ENCODE assay signal across 24 cellular contexts in genomic region chr19:7006305-7006704, GRCh38. TPM values are rescaled to one million over a fixed set of nuclear protein-coding genes. Genes with fewer than 3 reads are reported as not detected.
DNase-seq lines count a peak whose midpoint lies in the region; ATAC-seq and TF ChIP-seq lines count a peak whose summit lies in the region.
"Had no signal": no experiment of that assay in that cellular context is flagged by ENCODE, and none has a peak within 500 bp of the region (broad histone marks: within the 10 kb centered on the region; RNA-seq: fewer than 3 reads in every experiment).

No MANE protein-coding gene starts in this region.

- H3K4me1 ChIP-seq in OCI-LY7 (ENCODE audit: insufficient read depth, low read length, poor library complexity, severe bottlenecking) = no peaks in the 10 kb centered on the region
- no peaks in the 10 kb centered on the region for H3K4me1 ChIP-seq in neuronal stem cell (ENCODE audit: control insufficient read depth in 2 of 2, insufficient read depth in 1 of 2, low read depth in 1 of 2, low read length in 2 of 2)
- no peaks in the 10 kb centered on the region for H3K4me1 ChIP-seq in endodermal cell (ENCODE audit: control insufficient read depth, insufficient read depth, low read length)
- H3K4me1 ChIP-seq: HAP-1, Peyer's patch, SJSA1 had no signal

- H3K27ac ChIP-seq in OCI-LY7 (ENCODE audit: low read depth, low read length, poor library complexity, severe bottlenecking) (no peak overlapping the region), neuronal stem cell (replicated peaks; ENCODE audit: low read length) (no peak overlapping the region), endodermal cell (ENCODE audit: low read depth, low read length) (no peak overlapping the region)
- H3K27ac ChIP-seq: Peyer's patch, SJSA1 had no signal

- no peaks in the 10 kb centered on the region for H3K79me2 ChIP-seq in OCI-LY7 (ENCODE audit: insufficient read depth, low read depth, low read length)

- no peak overlapping the region for H2BK12ac ChIP-seq in neuronal stem cell (ENCODE audit: low read length)

- no CpG with 5 or more reads among the region's 6 CpGs for WGBS in neuronal stem cell (ENCODE audit: extremely low coverage in 2 of 2, insufficient read length in 2 of 2, insufficient replicate concordance in 1 of 2), 2 donors
- 62 to 63% methylated on average over 6 of the region's 6 CpGs for WGBS in endodermal cell (ENCODE audit: insufficient coverage in 1 of 2, insufficient read length in 1 of 2), 2 experiments

- H3K27me3 Mint-ChIP-seq in activated CD4-positive, alpha-beta memory T cell treated with anti-CD3 and anti-CD28 coated beads for 36 hours = no peaks in the 10 kb centered on the region
- no peaks in the 10 kb centered on the region for H3K27me3 Mint-ChIP-seq in activated CD4-positive, alpha-beta memory T cell treated with anti-CD3 and anti-CD28 coated beads, Interleukin-2, amount 10 ng/mL, durations not matched to agents 7 days and 5 days
- no peaks in the 10 kb centered on the region for H3K27me3 Mint-ChIP-seq in endodermal cell (ENCODE audit: insufficient read depth)

- H3K4me3 ChIP-seq in OCI-LY7 (ENCODE audit: low read depth, low read length, poor library complexity, severe bottlenecking) (no peak overlapping the region), neuronal stem cell (ENCODE audit: low read length in 2 of 2) (no peak overlapping the region), endodermal cell (ENCODE audit: low read length) (no peak overlapping the region)
- H3K4me3 ChIP-seq: GM23338, HAP-1, Peyer's patch, SJSA1 had no signal

- CTCF ChIA-PET in activated CD4-positive, alpha-beta memory T cell treated with anti-CD3 and anti-CD28 coated beads for 36 hours (lab: Charles Lee) = no interaction called here
- CTCF ChIA-PET in activated CD4-positive, alpha-beta memory T cell treated with anti-CD3 and anti-CD28 coated beads, Interleukin-2, amount 10 ng/mL, durations not matched to agents 7 days and 5 days (lab: Charles Lee) = no interaction called here
- CTCF ChIA-PET in OCI-LY7 (lab: Charles Lee; ENCODE audit: unreplicated experiment) = no interaction called here

- no peak overlapping the region for H2AK5ac ChIP-seq in neuronal stem cell (ENCODE audit: low read depth, low read length)

- no peak overlapping the region for H4K91ac ChIP-seq in neuronal stem cell (ENCODE audit: low read depth, low read length, poor library complexity)

- no peaks in the 10 kb centered on the region for H3K9me3 ChIP-seq in OCI-LY7 (ENCODE audit: low read length)
- H3K9me3 ChIP-seq in neuronal stem cell (replicated peaks in 1 of 2; ENCODE audit: control insufficient read depth in 2 of 2, insufficient read depth in 1 of 2, low read depth in 1 of 2, low read length in 2 of 2) = peaks cover 0 to 12% of the 10 kb centered on the region in 2 donors
- peaks cover 32% of the 10 kb centered on the region for H3K9me3 ChIP-seq in endodermal cell (ENCODE audit: control insufficient read depth, low read length)
- H3K9me3 ChIP-seq: HAP-1, Peyer's patch, SJSA1 had no signal

- no peak for TF ChIP-seq CTCF in OCI-LY7 (conservative IDR thresholded peaks at IDR 0.05; ENCODE audit: low read length)
- no peak for TF ChIP-seq CTCF in endodermal cell (conservative IDR thresholded peaks at IDR 0.05)

- no peaks in the 10 kb centered on the region for H3K9me3 Mint-ChIP-seq in activated CD4-positive, alpha-beta memory T cell treated with anti-CD3 and anti-CD28 coated beads for 36 hours
- peaks cover 7% of the 10 kb centered on the region for H3K9me3 Mint-ChIP-seq in activated CD4-positive, alpha-beta memory T cell treated with anti-CD3 and anti-CD28 coated beads, Interleukin-2, amount 10 ng/mL, durations not matched to agents 7 days and 5 days
- peaks cover 80% of the 10 kb centered on the region for H3K9me3 Mint-ChIP-seq in endodermal cell
- H3K9me3 Mint-ChIP-seq: IgD-negative memory B cell had no signal

- H3K4me3 Mint-ChIP-seq in activated CD4-positive, alpha-beta memory T cell treated with anti-CD3 and anti-CD28 coated beads for 36 hours = no peak overlapping the region
- H3K4me3 Mint-ChIP-seq in activated CD4-positive, alpha-beta memory T cell treated with anti-CD3 and anti-CD28 coated beads, Interleukin-2, amount 10 ng/mL, durations not matched to agents 7 days and 5 days = no peak overlapping the region
- H3K4me3 Mint-ChIP-seq in endodermal cell = no peak overlapping the region
- H3K4me3 Mint-ChIP-seq: CD4-positive, CD25-positive, alpha-beta regulatory T cell; GM23338; IgD-negative memory B cell had no signal

- H3K9ac ChIP-seq in neuronal stem cell (ENCODE audit: low read depth, low read length, poor library complexity) = no peak overlapping the region
- H3K9ac ChIP-seq in endodermal cell (ENCODE audit: extremely low read depth, low read length, poor library complexity, severe bottlenecking) = no peak overlapping the region

- TF ChIP-seq RAD21 in Ishikawa (IDR thresholded peaks at IDR 0.05; ENCODE audit: low read depth) = no peak

- H3K36me3 ChIP-seq in OCI-LY7 (ENCODE audit: insufficient read depth, low read length) (no peaks in the 10 kb centered on the region), neuronal stem cell (replicated peaks in 1 of 2; ENCODE audit: control insufficient read depth in 2 of 2, insufficient read depth in 2 of 2, low read length in 2 of 2) (no peaks in the 10 kb centered on the region), endodermal cell (ENCODE audit: control insufficient read depth, insufficient read depth, low read length) (no peaks in the 10 kb centered on the region)
- H3K36me3 ChIP-seq: HAP-1, Peyer's patch, SJSA1 had no signal

- no peak for DNase-seq in activated CD4-positive, alpha-beta memory T cell treated with anti-CD3 and anti-CD28 coated beads for 36 hours
- DNase-seq in activated CD4-positive, alpha-beta memory T cell treated with anti-CD3 and anti-CD28 coated beads, Interleukin-2, amount 10 ng/mL, durations not matched to agents 7 days and 5 days = no peak
- DNase-seq in OCI-LY7 (ENCODE audit: low spot score) (peak; percentile 6), neuronal stem cell (ENCODE audit: low spot score) (no peak), endodermal cell (no peak)
- DNase-seq: CD4-positive, CD25-positive, alpha-beta regulatory T cell; DND-41; NCI-H1092 treated with DMSO at 0.1 percent for 48 hours; NCI-H146; NCI-H2029; NCI-H446 treated with DMSO at 0.1 percent for 48 hours; NCI-H526 treated with DMSO at 0.1 percent for 48 hours; Peyer's patch had no signal

- POLR2A ChIA-PET in activated CD4-positive, alpha-beta memory T cell treated with anti-CD3 and anti-CD28 coated beads for 36 hours (lab: Charles Lee) = no interaction called here
- POLR2A ChIA-PET in activated CD4-positive, alpha-beta memory T cell treated with anti-CD3 and anti-CD28 coated beads, Interleukin-2, amount 10 ng/mL, durations not matched to agents 7 days and 5 days (lab: Charles Lee) = no interaction called here
- POLR2A ChIA-PET in OCI-LY7 (lab: Charles Lee) = no interaction called here

- H3K14ac ChIP-seq in neuronal stem cell (ENCODE audit: low read length) = no peak overlapping the region

- intact Hi-C loops in activated CD4-positive, alpha-beta memory T cell treated with anti-CD3 and anti-CD28 coated beads for 36 hours (cut with micrococcal nuclease) = loop anchor here (10.0 kb wide), 1 partner anchor 62 kb away; no protein-coding TSS in a partner anchor
- intact Hi-C loops in OCI-LY7 (cut with micrococcal nuclease; ENCODE audit: unreplicated experiment) = no loop called here

- peaks cover 0 to 3% (median 0%) of the 10 kb centered on the region in 3 experiments for H3K27me3 ChIP-seq in neuronal stem cell (ENCODE audit: control insufficient read depth in 3 of 3, insufficient read depth in 3 of 3, low read depth in 1 of 3, low read length in 3 of 3)
- H3K27me3 ChIP-seq in endodermal cell (ENCODE audit: control insufficient read depth, insufficient read depth, low read length, poor library complexity, severe bottlenecking) = no peaks in the 10 kb centered on the region
- H3K27me3 ChIP-seq: Peyer's patch, SJSA1 had no signal

- no peak for ATAC-seq in HG03039 (IDR thresholded peaks at IDR 0.05; ENCODE audit: unreplicated experiment)
- ATAC-seq: GM23338, Right ventricle myocardium inferior had no signal

- no peak overlapping the region for H3K4ac ChIP-seq in neuronal stem cell (ENCODE audit: low read length)

- no peaks in the 10 kb centered on the region for H3K36me3 Mint-ChIP-seq in activated CD4-positive, alpha-beta memory T cell treated with anti-CD3 and anti-CD28 coated beads for 36 hours
- no peaks in the 10 kb centered on the region for H3K36me3 Mint-ChIP-seq in activated CD4-positive, alpha-beta memory T cell treated with anti-CD3 and anti-CD28 coated beads, Interleukin-2, amount 10 ng/mL, durations not matched to agents 7 days and 5 days (ENCODE audit: low read depth)
- no peaks in the 10 kb centered on the region for H3K36me3 Mint-ChIP-seq in endodermal cell (ENCODE audit: low read depth)
- H3K36me3 Mint-ChIP-seq: CD4-positive, CD25-positive, alpha-beta regulatory T cell; IgD-negative memory B cell had no signal

- no peak overlapping the region for H4K8ac ChIP-seq in neuronal stem cell (ENCODE audit: low read depth, low read length)

- H3K4me1 Mint-ChIP-seq in activated CD4-positive, alpha-beta memory T cell treated with anti-CD3 and anti-CD28 coated beads for 36 hours (ENCODE audit: low read depth) = peaks cover 38% of the 10 kb centered on the region
- H3K4me1 Mint-ChIP-seq in activated CD4-positive, alpha-beta memory T cell treated with anti-CD3 and anti-CD28 coated beads, Interleukin-2, amount 10 ng/mL, durations not matched to agents 7 days and 5 days = peaks cover 25% of the 10 kb centered on the region
- no peaks in the 10 kb centered on the region for H3K4me1 Mint-ChIP-seq in endodermal cell
- H3K4me1 Mint-ChIP-seq: GM23338 had no signal

- H2AFZ ChIP-seq in OCI-LY7 (ENCODE audit: low read length) (no peak overlapping the region), neuronal stem cell (ENCODE audit: low read length) (peak overlapping the region; percentile 53)
- H2AFZ ChIP-seq: GM23338 had no signal

- H4K20me1 ChIP-seq in OCI-LY7 (ENCODE audit: insufficient read depth, low read length) = no peaks in the 10 kb centered on the region

- BruUV-seq in OCI-LY7 (replicated peaks; lab: Mats Ljungman, UMichigan) = no TSS peak

- no peaks in the 10 kb centered on the region for H3K79me1 ChIP-seq in neuronal stem cell (ENCODE audit: low read depth, low read length)

- no peak overlapping the region for H2BK120ac ChIP-seq in neuronal stem cell (ENCODE audit: low read depth, low read length)

- H3K27ac Mint-ChIP-seq in activated CD4-positive, alpha-beta memory T cell treated with anti-CD3 and anti-CD28 coated beads for 36 hours = peak overlapping the region; percentile 7
- no peak overlapping the region for H3K27ac Mint-ChIP-seq in activated CD4-positive, alpha-beta memory T cell treated with anti-CD3 and anti-CD28 coated beads, Interleukin-2, amount 10 ng/mL, durations not matched to agents 7 days and 5 days
- H3K27ac Mint-ChIP-seq in endodermal cell = no peak overlapping the region
- H3K27ac Mint-ChIP-seq: CD4-positive, CD25-positive, alpha-beta regulatory T cell; GM23338; IgD-negative memory B cell had no signal

- H3K9me2 ChIP-seq in OCI-LY7 (ENCODE audit: insufficient read depth, low read length) = no peaks in the 10 kb centered on the region

- no peak overlapping the region for H2BK5ac ChIP-seq in neuronal stem cell (ENCODE audit: low read length)

- no peak overlapping the region for H3K18ac ChIP-seq in neuronal stem cell (ENCODE audit: low read length)

- H2BK15ac ChIP-seq in neuronal stem cell (ENCODE audit: low read length) = no peak overlapping the region

- no peak overlapping the region for H3K4me2 ChIP-seq in OCI-LY7 (ENCODE audit: low read length)
- no peak overlapping the region for H3K4me2 ChIP-seq in neuronal stem cell (ENCODE audit: insufficient read depth, low read length, poor library complexity, severe bottlenecking)
- H3K4me2 ChIP-seq: GM23338 had no signal

- H3K23ac ChIP-seq in neuronal stem cell (ENCODE audit: low read depth, low read length, poor library complexity) = no peak overlapping the region

- no peak for TF ChIP-seq EP300 in Ishikawa (IDR thresholded peaks at IDR 0.05; ENCODE audit: borderline replicate concordance)

RNA-seq across cellular contexts. Expression of gene MBD3L2B, which starts 14.9 kb away (rescaled TPM):
- not detected for total RNA-seq in activated CD4-positive, alpha-beta memory T cell treated with anti-CD3 and anti-CD28 coated beads for 36 hours
- not detected for total RNA-seq in activated CD4-positive, alpha-beta memory T cell treated with anti-CD3 and anti-CD28 coated beads, Interleukin-2, amount 10 ng/mL, durations not matched to agents 7 days and 5 days
- not detected in 2 replicates for total RNA-seq in OCI-LY7 (2014; rRNA removed; shearing (Covaris generic))
- total RNA-seq in OCI-LY7 (2022) (not detected in 2 replicates), endodermal cell (not detected)
- polyA plus RNA-seq in neuronal stem cell (2013, experiment 1 of 2) = not detected
- polyA plus RNA-seq in neuronal stem cell (2013, experiment 2 of 2) = not detected
- polyA plus RNA-seq in endodermal cell (2013, experiment 1 of 2) = not detected
- polyA plus RNA-seq in endodermal cell (2013, experiment 2 of 2) = not detected
- total RNA-seq: CD4-positive, CD25-positive, alpha-beta regulatory T cell; GM23338; LHCN-M2; Peyer's patch; Right ventricle myocardium inferior; SJSA1; T-helper 1 cell treated with Interleukin-12 subunit alpha and Interleukin-12 subunit beta and Interleukin-4 antibody, amounts not matched to agents 30 ng/mL and 1 ng/mL, for 36 hours had no signal
- polyA plus RNA-seq: BJ; CD4-positive, CD25-positive, alpha-beta regulatory T cell; GM23338; IgD-negative memory B cell had no signal

RNA-seq across cellular contexts. Expression of gene MBD3L5, which starts 24.1 kb away (rescaled TPM):
- total RNA-seq in activated CD4-positive, alpha-beta memory T cell treated with anti-CD3 and anti-CD28 coated beads for 36 hours = not detected
- not detected for total RNA-seq in activated CD4-positive, alpha-beta memory T cell treated with anti-CD3 and anti-CD28 coated beads, Interleukin-2, amount 10 ng/mL, durations not matched to agents 7 days and 5 days
- total RNA-seq in OCI-LY7 (2014; rRNA removed; shearing (Covaris generic)) = not detected in 2 replicates
- total RNA-seq in OCI-LY7 (2022) (not detected in 2 replicates), endodermal cell (not detected)
- not detected for polyA plus RNA-seq in neuronal stem cell (2013, experiment 1 of 2)
- polyA plus RNA-seq in neuronal stem cell (2013, experiment 2 of 2) = not detected
- polyA plus RNA-seq in endodermal cell (2013, experiment 1 of 2) = not detected
- not detected for polyA plus RNA-seq in endodermal cell (2013, experiment 2 of 2)
- total RNA-seq: CD4-positive, CD25-positive, alpha-beta regulatory T cell; GM23338; LHCN-M2; Peyer's patch; Right ventricle myocardium inferior; SJSA1; T-helper 1 cell treated with Interleukin-12 subunit alpha and Interleukin-12 subunit beta and Interleukin-4 antibody, amounts not matched to agents 30 ng/mL and 1 ng/mL, for 36 hours had no signal
- polyA plus RNA-seq: BJ; CD4-positive, CD25-positive, alpha-beta regulatory T cell; GM23338; IgD-negative memory B cell had no signal

RNA-seq across cellular contexts. Expression of gene MBD3L4, which starts 33.7 kb away (rescaled TPM):
- total RNA-seq in activated CD4-positive, alpha-beta memory T cell treated with anti-CD3 and anti-CD28 coated beads for 36 hours = not detected
- not detected for total RNA-seq in activated CD4-positive, alpha-beta memory T cell treated with anti-CD3 and anti-CD28 coated beads, Interleukin-2, amount 10 ng/mL, durations not matched to agents 7 days and 5 days
- total RNA-seq in OCI-LY7 (2014; rRNA removed; shearing (Covaris generic)) = not detected in 2 replicates
- total RNA-seq in OCI-LY7 (2022) (not detected in 2 replicates), endodermal cell (not detected)
- polyA plus RNA-seq in neuronal stem cell (2013, experiment 1 of 2) = not detected
- not detected for polyA plus RNA-seq in neuronal stem cell (2013, experiment 2 of 2)
- not detected for polyA plus RNA-seq in endodermal cell (2013, experiment 1 of 2)
- not detected for polyA plus RNA-seq in endodermal cell (2013, experiment 2 of 2)
- total RNA-seq: A673; CD4-positive, CD25-positive, alpha-beta regulatory T cell; GM23338; LHCN-M2; Peyer's patch; Right ventricle myocardium inferior; SJSA1; T-helper 1 cell treated with Interleukin-12 subunit alpha and Interleukin-12 subunit beta and Interleukin-4 antibody, amounts not matched to agents 30 ng/mL and 1 ng/mL, for 36 hours had no signal
- polyA plus RNA-seq: BJ; CD4-positive, CD25-positive, alpha-beta regulatory T cell; GM23338; IgD-negative memory B cell had no signal

RNA-seq across cellular contexts. Expression of gene MBD3L2, which starts 42.8 kb away (rescaled TPM):
- total RNA-seq in activated CD4-positive, alpha-beta memory T cell treated with anti-CD3 and anti-CD28 coated beads for 36 hours = not detected
- total RNA-seq in activated CD4-positive, alpha-beta memory T cell treated with anti-CD3 and anti-CD28 coated beads, Interleukin-2, amount 10 ng/mL, durations not matched to agents 7 days and 5 days = not detected
- not detected in 2 replicates for total RNA-seq in OCI-LY7 (2014; rRNA removed; shearing (Covaris generic))
- total RNA-seq in OCI-LY7 (2022) = not detected in 2 replicates
- polyA plus RNA-seq in neuronal stem cell (2013, experiment 1 of 2) = not detected
- not detected for polyA plus RNA-seq in neuronal stem cell (2013, experiment 2 of 2)
- total RNA-seq in endodermal cell = not detected
- polyA plus RNA-seq in endodermal cell (2013, experiment 1 of 2) = not detected
- not detected for polyA plus RNA-seq in endodermal cell (2013, experiment 2 of 2)
- total RNA-seq: A673; CD4-positive, CD25-positive, alpha-beta regulatory T cell; GM23338; LHCN-M2; Peyer's patch; Right ventricle myocardium inferior; SJSA1; T-helper 1 cell treated with Interleukin-12 subunit alpha and Interleukin-12 subunit beta and Interleukin-4 antibody, amounts not matched to agents 30 ng/mL and 1 ng/mL, for 36 hours had no signal
- polyA plus RNA-seq: BJ; CD4-positive, CD25-positive, alpha-beta regulatory T cell; GM23338; IgD-negative memory B cell had no signal

RNA-seq across cellular contexts. Expression of gene MBD3L3, which starts 52.2 kb away (rescaled TPM):
- not detected for total RNA-seq in activated CD4-positive, alpha-beta memory T cell treated with anti-CD3 and anti-CD28 coated beads for 36 hours
- not detected for total RNA-seq in activated CD4-positive, alpha-beta memory T cell treated with anti-CD3 and anti-CD28 coated beads, Interleukin-2, amount 10 ng/mL, durations not matched to agents 7 days and 5 days
- not detected in 2 replicates for total RNA-seq in OCI-LY7 (2014; rRNA removed; shearing (Covaris generic))
- total RNA-seq in OCI-LY7 (2022) = not detected in 2 replicates
- not detected for polyA plus RNA-seq in neuronal stem cell (2013, experiment 1 of 2)
- not detected for polyA plus RNA-seq in neuronal stem cell (2013, experiment 2 of 2)
- total RNA-seq in endodermal cell = not detected
- not detected for polyA plus RNA-seq in endodermal cell (2013, experiment 1 of 2)
- not detected for polyA plus RNA-seq in endodermal cell (2013, experiment 2 of 2)
- total RNA-seq: CD4-positive, CD25-positive, alpha-beta regulatory T cell; GM23338; LHCN-M2; Peyer's patch; Right ventricle myocardium inferior; SJSA1; T-helper 1 cell treated with Interleukin-12 subunit alpha and Interleukin-12 subunit beta and Interleukin-4 antibody, amounts not matched to agents 30 ng/mL and 1 ng/mL, for 36 hours had no signal
- polyA plus RNA-seq: BJ; CD4-positive, CD25-positive, alpha-beta regulatory T cell; GM23338; IgD-negative memory B cell had no signal
